ENCODE assay signal across 12 cellular contexts in genomic region chr14:99462211-99462610, GRCh38.
"Had no signal": no experiment of that assay in that cellular context is flagged by ENCODE, and none has a peak within 500 bp of the region (broad histone marks: within the 10 kb centered on the region; RNA-seq: fewer than 3 reads in every experiment).

No MANE protein-coding gene starts in this region.

- H3K27me3 ChIP-seq: left lung, thyroid gland had no signal

- ATAC-seq: effector memory CD8-positive, alpha-beta T cell; left lung had no signal

- DNase-seq: activated CD4-positive, alpha-beta T cell treated with anti-CD3 and anti-CD28 coated beads, Interleukin-2, amount 50 U/mL, for 4 hours; activated CD4-positive, CD25-positive, alpha-beta regulatory T cell treated with anti-CD3 and anti-CD28 coated beads, Interleukin-2, amount 50 U/mL, for 72 hours; activated gamma-delta T cell; activated T-cell treated with anti-CD3 and anti-CD28 coated beads, Interleukin-2, amount 50 U/mL, for 48 hours; amygdala; cerebellar nuclear complex; effector memory CD8-positive, alpha-beta T cell; erythroblast; glutamatergic neuron; left lung; SK-N-SH; thyroid gland had no signal

- H3K9me3 ChIP-seq: left lung, SK-N-SH, thyroid gland had no signal

- H3K4me3 ChIP-seq: left lung, thyroid gland had no signal

- H3K27ac ChIP-seq: left lung, thyroid gland had no signal
